In genomic region chr9:88989961-88990570, GRCh38 we compare ENCODE assay signal across 13 cellular contexts. TPM values are rescaled to one million over a fixed set of nuclear protein-coding genes. Genes with fewer than 3 reads are reported as not detected.
DNase-seq lines count a peak whose midpoint lies in the region; TF ChIP-seq lines count a peak whose summit lies in the region.
"Had no signal": no experiment of that assay in that cellular context is flagged by ENCODE, and none has a peak within 500 bp of the region (broad histone marks: within the 10 kb centered on the region; RNA-seq: fewer than 3 reads in every experiment).

No MANE protein-coding gene starts in this region.

- peak overlapping the region; percentile 95 for H3K4me2 ChIP-seq in hepatocyte
- peak overlapping the region; percentile 45 for H3K4me2 ChIP-seq in neuronal stem cell (ENCODE audit: insufficient read depth, low read length, poor library complexity, severe bottlenecking)

- H4K91ac ChIP-seq in neuronal stem cell (ENCODE audit: low read depth, low read length, poor library complexity) = no peak overlapping the region

- H3K27me3 ChIP-seq in hepatocyte = no peaks in the 10 kb centered on the region
- no peaks in the 10 kb centered on the region for H3K27me3 ChIP-seq in neuronal stem cell (ENCODE audit: control insufficient read depth in 3 of 3, insufficient read depth in 3 of 3, low read depth in 1 of 3, low read length in 3 of 3)

- H3K79me2 ChIP-seq in hepatocyte = peaks cover 36% of the 10 kb centered on the region

- H3K4me1 ChIP-seq in hepatocyte (ENCODE audit: insufficient read depth) (peaks cover 27% of the 10 kb centered on the region), neuronal stem cell (ENCODE audit: control insufficient read depth in 2 of 2, insufficient read depth in 1 of 2, low read depth in 1 of 2, low read length in 2 of 2) (peaks cover 8 to 23% of the 10 kb centered on the region in 2 donors)

- H2BK5ac ChIP-seq in neuronal stem cell (ENCODE audit: low read length) = no peak overlapping the region

- TF ChIP-seq CTCF in NB4 (IDR thresholded peaks at IDR 0.05; ENCODE audit: low read depth, low read length) (no peak), hepatocyte (IDR thresholded peaks at IDR 0.05; ENCODE audit: poor library complexity) (no peak)

- peak; percentile 73 for DNase-seq in ELF-1 (ENCODE audit: low read depth, low spot score)
- peak; percentile 39 for DNase-seq in NB4 (ENCODE audit: low read depth)
- no peak for DNase-seq in hepatocyte (ENCODE audit: low spot score)
- peak; percentile 36 for DNase-seq in neuronal stem cell (ENCODE audit: low spot score)
- DNase-seq in NCI-H146 treated with DMSO at 0.1 percent for 48 hours (lab: John Stamatoyannopoulos, UW; ENCODE audit: unreplicated experiment) = no peak
- no peak for DNase-seq in NCI-H187 (lab: John Stamatoyannopoulos, UW)
- no peak for DNase-seq in NCI-H226
- DNase-seq in caudate nucleus (lab: John Stamatoyannopoulos, UW) = no peak
- DNase-seq: activated CD4-positive, alpha-beta T cell treated with anti-CD3 and anti-CD28 coated beads for 4 hours; amniotic stem cell; NCI-H1105; stimulated activated CD4-positive, alpha-beta T cell treated with anti-CD3 and anti-CD28 coated beads, Interleukin-2, amount 100 ng/mL, for 48 hours had no signal

- H3K18ac ChIP-seq in neuronal stem cell (ENCODE audit: low read length) = peak overlapping the region; percentile 79

- H3K9ac ChIP-seq in neuronal stem cell (ENCODE audit: low read depth, low read length, poor library complexity) = peak overlapping the region; percentile 18

- H3K27ac ChIP-seq in hepatocyte (peak overlapping the region; percentile 81), neuronal stem cell (replicated peaks; ENCODE audit: low read length) (no peak overlapping the region), caudate nucleus (ENCODE audit: low read depth, low read length) (no peak overlapping the region)

- no peaks in the 10 kb centered on the region for H3K9me3 ChIP-seq in hepatocyte (ENCODE audit: low read depth)
- no peaks in the 10 kb centered on the region for H3K9me3 ChIP-seq in neuronal stem cell (replicated peaks in 1 of 2; ENCODE audit: control insufficient read depth in 2 of 2, insufficient read depth in 1 of 2, low read depth in 1 of 2, low read length in 2 of 2)

- H3K79me1 ChIP-seq in neuronal stem cell (ENCODE audit: low read depth, low read length) = no peaks in the 10 kb centered on the region

- WGBS in hepatocyte (ENCODE audit: low lambda C conversion rate, missing lambda C conversion rate) = 55% methylated on average over 21 of the region's 21 CpGs
- WGBS in neuronal stem cell (ENCODE audit: extremely low coverage in 2 of 2, insufficient read length in 2 of 2, insufficient replicate concordance in 1 of 2), 2 donors = no CpG with 5 or more reads among the region's 21 CpGs

- H2BK15ac ChIP-seq in neuronal stem cell (ENCODE audit: low read length) = no peak overlapping the region

- H3K9me2 ChIP-seq in hepatocyte (replicated peaks; ENCODE audit: insufficient read depth) = no peaks in the 10 kb centered on the region

- H2AK5ac ChIP-seq in neuronal stem cell (ENCODE audit: low read depth, low read length) = no peak overlapping the region

- peak overlapping the region; percentile 7 for H4K8ac ChIP-seq in neuronal stem cell (ENCODE audit: low read depth, low read length)

- H3K4ac ChIP-seq in neuronal stem cell (ENCODE audit: low read length) = no peak overlapping the region

- H2BK12ac ChIP-seq in neuronal stem cell (ENCODE audit: low read length) = peak overlapping the region; percentile 76

- no peak overlapping the region for H2BK120ac ChIP-seq in neuronal stem cell (ENCODE audit: low read depth, low read length)

- peak overlapping the region; percentile 5 for H3K14ac ChIP-seq in neuronal stem cell (ENCODE audit: low read length)

- peaks cover 3% of the 10 kb centered on the region for H4K20me1 ChIP-seq in hepatocyte (ENCODE audit: insufficient read depth, poor library complexity, severe bottlenecking)

- H2AFZ ChIP-seq in hepatocyte (peak overlapping the region; percentile 79), neuronal stem cell (ENCODE audit: low read length) (peak overlapping the region; percentile 92)

- H3K36me3 ChIP-seq in hepatocyte (replicated peaks; ENCODE audit: insufficient read depth, low read depth) = no peaks in the 10 kb centered on the region
- H3K36me3 ChIP-seq in neuronal stem cell (replicated peaks in 1 of 2; ENCODE audit: control insufficient read depth in 2 of 2, insufficient read depth in 2 of 2, low read length in 2 of 2) = peaks cover 0 to 16% of the 10 kb centered on the region in 2 donors

- TF ChIP-seq POLR2A in NB4 (IDR thresholded peaks at IDR 0.05; ENCODE audit: extremely low read depth, insufficient read length) = no peak

- H3K4me3 ChIP-seq in NB4 (ENCODE audit: low read depth, low read length) = peak overlapping the region; percentile 97
- no peak overlapping the region for H3K4me3 ChIP-seq in hepatocyte
- no peak overlapping the region for H3K4me3 ChIP-seq in neuronal stem cell (ENCODE audit: low read length in 2 of 2)
- H3K4me3 ChIP-seq: GM12878 had no signal

- H3K23ac ChIP-seq in neuronal stem cell (ENCODE audit: low read depth, low read length, poor library complexity) = no peak overlapping the region

RNA-seq across cellular contexts. Expression of gene S1PR3, which starts 1.2 kb away (rescaled TPM):
- 46.1 and 48.6 TPM in 2 replicates for total RNA-seq in hepatocyte
- 13.2 and 21.4 TPM in 2 replicates for polyA plus RNA-seq in hepatocyte
- polyA plus RNA-seq in neuronal stem cell (2013, experiment 1 of 2) = 11.1 TPM
- polyA plus RNA-seq in neuronal stem cell (2013, experiment 2 of 2) = 11.3 TPM

Comparison
In these comparisons a context has a peak if more than half of its experiments do, and no peak if none do; other contexts are left out.
1. DNase-seq: peak in ELF-1 (single experiment), NB4 (single experiment) and neuronal stem cell (single experiment); none in hepatocyte (single experiment), NCI-H146 treated with DMSO at 0.1 percent for 48 hours (single experiment), NCI-H187 (0 of 2), NCI-H226 (single experiment) and caudate nucleus (0 of 61).